2 cellular contexts compared by ENCODE assay signal in genomic region chr10:84155521-84155920, GRCh38.
TF ChIP-seq lines count a peak whose summit lies in the region.

No MANE protein-coding gene starts in this region.

TF ChIP-seq in HepG2, 621 proteins besides CTCF, POLR2A, EP300 and RAD21:
- TF ChIP-seq EHMT2 (IDR thresholded peaks at IDR 0.05; ENCODE audit: borderline replicate concordance, low read depth, low read length), result no peak
- no peak for TF ChIP-seq ZNF335 (CRISPR knock-in tag; IDR thresholded peaks at IDR 0.05)
- no peak for TF ChIP-seq MTERF4 (CRISPR knock-in tag; IDR thresholded peaks at IDR 0.05)
- no peak for TF ChIP-seq ZNF260 (CRISPR knock-in tag; IDR thresholded peaks at IDR 0.05; ENCODE audit: borderline replicate concordance, low read depth)
- no peak for TF ChIP-seq ZNF558 (CRISPR knock-in tag; IDR thresholded peaks at IDR 0.05; ENCODE audit: borderline replicate concordance)
- no peak for TF ChIP-seq ZNF431 (CRISPR knock-in tag; IDR thresholded peaks at IDR 0.05; ENCODE audit: borderline replicate concordance, low read depth)
- TF ChIP-seq ZNF792 (CRISPR knock-in tag; IDR thresholded peaks at IDR 0.05), result no peak
- no peak for TF ChIP-seq MED1 (CRISPR knock-in tag; IDR thresholded peaks at IDR 0.05)
- TF ChIP-seq KDM3A (CRISPR knock-in tag; IDR thresholded peaks at IDR 0.05; ENCODE audit: low read depth), result no peak
- no peak for TF ChIP-seq ZNF383 (CRISPR knock-in tag; IDR thresholded peaks at IDR 0.05; ENCODE audit: borderline replicate concordance)
- no peak for TF ChIP-seq NFRKB (IDR thresholded peaks at IDR 0.05)
- no peak for TF ChIP-seq ZKSCAN8 (CRISPR knock-in tag; IDR thresholded peaks at IDR 0.05; ENCODE audit: borderline replicate concordance)
- no peak for TF ChIP-seq IKZF5 (CRISPR knock-in tag; IDR thresholded peaks at IDR 0.05)
- no peak for TF ChIP-seq SRF (IDR thresholded peaks at IDR 0.05; ENCODE audit: low read depth, low read length)

TF ChIP-seq in K562, 482 proteins besides CTCF, POLR2A, EP300 and RAD21:
- peak; percentile 8 for TF ChIP-seq E2F8 (IDR thresholded peaks at IDR 0.05; ENCODE audit: low read depth, partially characterized antibody)
- peak; percentile 48; the same call in 1 of the 2 replicates for TF ChIP-seq POLR2AphosphoS5 (IDR thresholded peaks at IDR 0.05; ENCODE audit: control insufficient read depth, insufficient read depth, low read depth, low read length)
- TF ChIP-seq SUPT5H (IDR thresholded peaks at IDR 0.05), result peak; percentile 64
- no peak for TF ChIP-seq HLTF (IDR thresholded peaks at IDR 0.05)
